Comparison of ENCODE assay signal across 1 cellular context in the genomic region with DNA sequence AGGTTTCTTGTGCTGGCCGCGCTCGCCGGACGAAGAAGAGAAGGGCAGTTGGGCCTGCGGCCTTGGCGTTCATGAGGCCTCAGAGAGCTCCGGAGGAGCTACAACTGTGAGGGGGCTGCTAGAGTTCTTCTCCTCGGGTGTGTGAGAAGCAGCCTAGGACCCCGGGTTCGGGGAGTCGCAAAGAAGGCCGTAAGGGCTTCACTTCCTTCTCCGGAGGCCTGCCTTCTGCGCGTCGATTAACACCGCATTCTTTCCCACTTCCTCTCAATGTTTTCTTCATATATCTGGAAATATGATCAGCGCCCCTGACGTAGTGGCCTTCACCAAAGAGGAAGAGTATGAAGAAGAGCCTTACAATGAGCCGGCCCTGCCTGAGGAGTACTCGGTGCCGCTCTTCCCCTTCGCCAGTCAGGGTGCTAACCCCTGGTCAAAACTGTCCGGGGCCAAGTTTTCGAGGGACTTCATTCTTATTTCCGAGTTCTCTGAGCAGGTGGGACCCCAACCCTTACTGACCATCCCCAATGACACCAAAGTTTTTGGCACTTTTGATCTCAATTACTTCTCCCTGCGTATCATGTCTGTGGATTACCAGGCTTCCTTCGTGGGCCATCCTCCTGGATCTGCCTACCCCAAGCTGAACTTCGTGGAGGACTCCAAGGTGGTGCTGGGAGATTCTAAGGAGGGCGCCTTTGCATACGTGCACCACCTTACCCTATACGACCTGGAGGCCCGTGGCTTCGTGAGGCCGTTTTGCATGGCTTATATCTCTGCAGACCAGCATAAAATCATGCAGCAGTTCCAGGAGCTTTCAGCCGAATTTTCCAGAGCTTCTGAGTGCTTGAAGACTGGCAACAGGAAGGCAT.
A peak's percentile ranks its signal among the peaks of the same experiment; 100 is the strongest.
TF ChIP-seq lines count a peak whose summit lies in the region.

No MANE protein-coding gene starts in this region.

TF ChIP-seq in HCT116, 20 proteins besides CTCF, POLR2A, EP300 and RAD21:
- TF ChIP-seq EZH2 (IDR thresholded peaks at IDR 0.05) (no peak), EZH2phosphoT487 (IDR thresholded peaks at IDR 0.05; ENCODE audit: borderline replicate concordance) (no peak), ZFX (IDR thresholded peaks at IDR 0.05) (peak; percentile 30; the same call in 1 of the 2 replicates)
